ENCODE assay signal across 1 cellular context in the genomic region with DNA sequence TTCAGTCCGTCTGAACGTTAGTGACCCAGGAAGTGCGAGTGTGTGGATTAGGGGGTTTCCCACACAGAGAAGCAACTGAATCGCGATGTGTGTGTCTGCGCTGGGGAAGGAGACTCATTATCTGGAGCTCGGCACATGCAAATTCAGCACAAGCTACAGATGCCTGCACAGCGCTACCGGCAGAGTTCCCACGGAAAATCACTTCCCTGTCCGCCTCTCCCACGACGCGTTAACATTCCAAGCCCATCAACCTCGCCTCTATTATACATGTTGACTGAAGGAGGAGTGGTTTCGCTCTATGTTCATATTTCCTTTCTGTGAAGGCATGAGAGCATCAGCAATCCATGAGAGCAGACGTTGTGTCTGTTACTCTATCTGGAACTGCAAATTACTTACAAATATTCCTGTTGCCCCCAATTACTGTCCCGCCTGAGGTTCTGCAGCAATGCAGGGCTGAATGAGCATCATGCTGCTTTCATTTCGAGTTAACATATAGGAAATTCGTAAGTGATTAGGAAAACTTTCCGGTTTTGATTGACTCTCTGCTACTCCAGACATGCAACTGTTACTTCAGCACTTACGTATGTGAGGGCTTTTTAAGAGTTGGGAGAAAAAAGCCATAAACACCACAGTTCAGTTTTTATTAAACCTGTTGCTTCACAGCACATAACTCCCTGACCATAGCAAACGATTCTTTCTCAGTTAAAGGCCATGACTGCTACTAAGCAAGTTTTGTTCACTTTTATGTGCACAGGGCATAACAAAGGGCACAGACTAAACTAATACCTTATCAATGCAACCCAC.
TF ChIP-seq lines count a peak whose summit lies in the region.

No MANE protein-coding gene starts in this region.

TF ChIP-seq in SK-N-SH, 30 proteins besides CTCF, POLR2A, EP300 and RAD21 (continued from another document):
- TF ChIP-seq REST (IDR thresholded peaks at IDR 0.05; ENCODE audit: low read depth, low read length) (no peak), USF2 (IDR thresholded peaks at IDR 0.05; ENCODE audit: borderline replicate concordance, low read depth, low read length) (no peak), GATA2 (CRISPR knock-in tag; IDR thresholded peaks at IDR 0.05) (no peak)
TF ChIP-seq in SK-N-SH: peak in this region for 0.
